8 cellular contexts compared by ENCODE assay signal in the genomic region with DNA sequence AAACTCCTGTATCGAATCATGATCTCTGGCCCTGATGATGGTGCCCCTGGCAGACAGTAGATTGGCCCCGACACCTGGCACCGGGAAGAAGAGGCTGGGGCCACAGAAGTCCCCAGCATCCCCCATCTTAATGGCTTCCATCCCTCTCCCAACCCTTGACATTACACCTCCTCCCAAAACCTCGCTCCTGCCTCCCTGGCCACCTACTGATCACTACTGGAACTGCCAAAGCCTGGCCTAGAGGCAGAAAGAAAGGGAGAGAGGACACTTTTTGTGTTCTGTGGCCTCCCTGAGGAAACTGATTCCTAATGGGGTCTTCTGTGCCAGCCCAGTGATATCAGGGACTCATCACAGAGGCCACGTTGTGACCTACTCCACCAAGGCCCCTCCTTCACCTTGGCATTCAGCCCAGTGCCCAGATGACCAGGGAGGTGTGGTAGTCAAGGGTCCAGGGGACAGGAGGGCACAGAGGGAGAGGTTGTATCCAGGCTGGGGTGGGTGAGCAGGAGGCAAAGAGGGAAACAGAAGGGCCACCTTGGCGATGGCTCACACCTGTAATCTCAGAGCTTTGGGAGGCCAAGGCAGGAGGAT.
DNase-seq lines count a peak whose midpoint lies in the region; ATAC-seq lines count a peak whose summit lies in the region.

No MANE protein-coding gene starts in this region.

- no peak for ATAC-seq in HG03095 (IDR thresholded peaks at IDR 0.05; ENCODE audit: unreplicated experiment)

- peak; percentile 59 for DNase-seq in D341Med (ENCODE audit: low spot score)
- DNase-seq in HuH-7 (ENCODE audit: low spot score), result peak; percentile 79
- DNase-seq in activated CD4-positive, alpha-beta T cell treated with anti-CD3 and anti-CD28 coated beads, Interleukin-2, amount 50 U/mL, for 4 hours, result peak; percentile 11
- peak; percentile 22 for DNase-seq in iris pigment epithelial cell (ENCODE audit: low read depth)
- DNase-seq in anterior cingulate cortex (lab: John Stamatoyannopoulos, UW), result no peak
- no peak for DNase-seq in NCI-H187 (lab: John Stamatoyannopoulos, UW)
- no peak for DNase-seq in hippocampal formation (lab: John Stamatoyannopoulos, UW)

Comparison
In these comparisons a context has a peak if more than half of its experiments do, and no peak if none do; other contexts are left out.
1. DNase-seq: peak in D341Med (single experiment), HuH-7 (single experiment), activated CD4-positive, alpha-beta T cell treated with anti-CD3 and anti-CD28 coated beads, Interleukin-2, amount 50 U/mL, for 4 hours (2 of 2) and iris pigment epithelial cell (single experiment); none in anterior cingulate cortex (0 of 58), NCI-H187 (0 of 2) and hippocampal formation (0 of 2).